In genomic region chr19:23436318-23436717, GRCh38 we compare ENCODE assay signal across 1 cellular context.
TF ChIP-seq lines count a peak whose summit lies in the region.

No MANE protein-coding gene starts in this region.

TF ChIP-seq in K562, 482 proteins besides CTCF, POLR2A, EP300 and RAD21 (continued from another document):
- TF ChIP-seq ZFP36 (IDR thresholded peaks at IDR 0.05; ENCODE audit: low read depth, low read length, partially characterized antibody) (no peak), TRIM28 (IDR thresholded peaks at IDR 0.05) (no peak), NR2F6 (CRISPR knock-in tag; IDR thresholded peaks at IDR 0.05) (no peak), NFYB (IDR thresholded peaks at IDR 0.05; ENCODE audit: extremely low read depth, insufficient read length) (no peak), TAF1 (IDR thresholded peaks at IDR 0.05; ENCODE audit: control insufficient read depth, extremely low read depth, insufficient read depth, low read length, severe bottlenecking) (no peak), ZKSCAN3 (CRISPR knock-in tag; IDR thresholded peaks at IDR 0.05) (no peak), NBN (IDR thresholded peaks at IDR 0.05; ENCODE audit: low read depth) (no peak), MCM7 (IDR thresholded peaks at IDR 0.05) (no peak), CREBBP (IDR thresholded peaks at IDR 0.05; ENCODE audit: low read depth, low read length) (no peak)
- TF ChIP-seq, protein P1, sequence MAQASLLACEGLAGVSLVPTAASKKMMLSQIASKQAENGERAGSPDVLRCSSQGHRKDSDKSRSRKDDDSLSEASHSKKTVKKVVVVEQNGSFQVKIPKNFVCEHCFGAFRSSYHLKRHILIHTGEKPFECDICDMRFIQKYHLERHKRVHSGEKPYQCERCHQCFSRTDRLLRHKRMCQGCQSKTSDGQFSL (CRISPR knock-in tag; IDR thresholded peaks at IDR 0.05): no peak
- TF ChIP-seq, protein P1 (tag; IDR thresholded peaks at IDR 0.05): no peak
